Comparison of ENCODE assay signal across 20 cellular contexts in the genomic region with DNA sequence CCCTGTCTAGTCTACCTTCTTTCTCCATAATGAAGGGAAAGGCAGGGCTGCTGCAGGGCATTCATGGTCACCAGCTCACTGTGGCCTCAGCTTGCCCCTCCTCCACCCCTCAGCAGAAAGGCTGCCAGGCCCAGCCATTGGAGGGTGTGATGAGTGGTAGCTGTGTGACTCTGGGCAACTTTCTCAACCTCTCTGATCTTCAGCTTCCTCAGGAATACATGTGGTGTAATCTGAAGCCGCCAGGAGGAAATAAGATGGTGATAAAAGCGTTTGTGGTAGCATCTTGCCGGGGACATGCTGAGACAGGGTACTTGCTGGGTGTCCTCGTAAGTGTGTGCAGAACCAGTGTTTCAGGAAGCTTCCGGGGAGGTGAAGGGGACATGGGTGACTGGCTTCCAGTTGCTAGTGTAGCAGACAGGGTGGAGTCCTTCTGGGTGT. TPM values are rescaled to one million over a fixed set of nuclear protein-coding genes. Genes with fewer than 3 reads are reported as not detected.
"Had no signal": no experiment of that assay in that cellular context is flagged by ENCODE, and none has a peak within 500 bp of the region (broad histone marks: within the 10 kb centered on the region; RNA-seq: fewer than 3 reads in every experiment).

No MANE protein-coding gene starts in this region.

- DNase-seq: activated CD4-positive, alpha-beta memory T cell treated with anti-CD3 and anti-CD28 coated beads for 36 hours; activated CD4-positive, alpha-beta T cell treated with anti-CD3 and anti-CD28 coated beads for 36 hours; activated CD8-positive, alpha-beta memory T cell treated with anti-CD3 and anti-CD28 coated beads, Interleukin-2, amount 50 U/mL, for 4 hours; activated effector memory CD4-positive, alpha-beta T cell treated with anti-CD3 and anti-CD28 coated beads, Interleukin-2, amount 50 U/mL, for 16 hours; activated T-cell treated with anti-CD3 and anti-CD28 coated beads, Interleukin-2, amount 50 U/mL, for 48 hours; adrenal gland; foreskin melanocyte; mesenchymal stem cell; natural killer cell; stimulated activated CD4-positive, alpha-beta T cell treated with anti-CD3 and anti-CD28 coated beads, Interleukin-15, amount 100 ng/mL, for 24 hours; stimulated activated CD4-positive, alpha-beta T cell treated with anti-CD3 and anti-CD28 coated beads, Interleukin-4, amount 100 ng/mL, for 1 hour; stimulated activated naive CD4-positive, alpha-beta T cell treated with Interleukin-2 at 50 U/mL for 16 hours; T-helper 9 cell; transverse colon; WERI-Rb-1 had no signal

- ATAC-seq: activated CD4-positive, alpha-beta T cell treated with anti-CD3 and anti-CD28 coated beads for 36 hours; natural killer cell had no signal

- H3K27ac Mint-ChIP-seq: activated CD4-positive, alpha-beta memory T cell treated with anti-CD3 and anti-CD28 coated beads for 36 hours; activated CD4-positive, alpha-beta T cell treated with anti-CD3 and anti-CD28 coated beads for 36 hours; activated naive CD4-positive, alpha-beta T cell treated with anti-CD3 and anti-CD28 coated beads, Interleukin-2, amount 50 U/mL, for 24 hours; natural killer cell had no signal

- H3K4me3 Mint-ChIP-seq: activated CD4-positive, alpha-beta memory T cell treated with anti-CD3 and anti-CD28 coated beads for 36 hours; activated CD4-positive, alpha-beta T cell treated with anti-CD3 and anti-CD28 coated beads for 36 hours; activated naive CD4-positive, alpha-beta T cell treated with anti-CD3 and anti-CD28 coated beads, Interleukin-2, amount 50 U/mL, for 24 hours; natural killer cell had no signal

- H3K27ac ChIP-seq: adrenal gland, transverse colon, WERI-Rb-1 had no signal

- H3K36me3 ChIP-seq: adrenal gland, transverse colon, WERI-Rb-1 had no signal

- H3K9me3 ChIP-seq: adrenal gland, transverse colon had no signal

- H3K4me1 ChIP-seq: adrenal gland, transverse colon had no signal

- H3K36me3 Mint-ChIP-seq: activated CD4-positive, alpha-beta memory T cell treated with anti-CD3 and anti-CD28 coated beads for 36 hours; activated naive CD4-positive, alpha-beta T cell treated with anti-CD3 and anti-CD28 coated beads, Interleukin-2, amount 50 U/mL, for 24 hours; natural killer cell had no signal

- H3K27me3 Mint-ChIP-seq: activated naive CD4-positive, alpha-beta T cell treated with anti-CD3 and anti-CD28 coated beads, Interleukin-2, amount 50 U/mL, for 24 hours had no signal

- H3K4me1 Mint-ChIP-seq: activated CD4-positive, alpha-beta T cell treated with anti-CD3 and anti-CD28 coated beads for 36 hours had no signal

- H3K4me3 ChIP-seq: adrenal gland, transverse colon had no signal

- H3K9me3 Mint-ChIP-seq: activated CD4-positive, alpha-beta memory T cell treated with anti-CD3 and anti-CD28 coated beads for 36 hours; activated naive CD4-positive, alpha-beta T cell treated with anti-CD3 and anti-CD28 coated beads, Interleukin-2, amount 50 U/mL, for 24 hours; natural killer cell had no signal

RNA-seq across cellular contexts. Expression of a gene that starts 9.8 kb away (rescaled TPM):
- total RNA-seq: activated CD4-positive, alpha-beta memory T cell treated with anti-CD3 and anti-CD28 coated beads for 36 hours; activated CD4-positive, alpha-beta T cell treated with anti-CD3 and anti-CD28 coated beads for 36 hours; natural killer cell had no signal

RNA-seq across cellular contexts. Expression of a gene that starts 33.2 kb away (rescaled TPM):
- total RNA-seq: activated CD4-positive, alpha-beta memory T cell treated with anti-CD3 and anti-CD28 coated beads for 36 hours; activated CD4-positive, alpha-beta T cell treated with anti-CD3 and anti-CD28 coated beads for 36 hours; adrenal gland; cardiac septum; liver; natural killer cell; posterior vena cava; skeletal muscle tissue; transverse colon had no signal
